ENCODE assay signal across 8 cellular contexts in the genomic region with DNA sequence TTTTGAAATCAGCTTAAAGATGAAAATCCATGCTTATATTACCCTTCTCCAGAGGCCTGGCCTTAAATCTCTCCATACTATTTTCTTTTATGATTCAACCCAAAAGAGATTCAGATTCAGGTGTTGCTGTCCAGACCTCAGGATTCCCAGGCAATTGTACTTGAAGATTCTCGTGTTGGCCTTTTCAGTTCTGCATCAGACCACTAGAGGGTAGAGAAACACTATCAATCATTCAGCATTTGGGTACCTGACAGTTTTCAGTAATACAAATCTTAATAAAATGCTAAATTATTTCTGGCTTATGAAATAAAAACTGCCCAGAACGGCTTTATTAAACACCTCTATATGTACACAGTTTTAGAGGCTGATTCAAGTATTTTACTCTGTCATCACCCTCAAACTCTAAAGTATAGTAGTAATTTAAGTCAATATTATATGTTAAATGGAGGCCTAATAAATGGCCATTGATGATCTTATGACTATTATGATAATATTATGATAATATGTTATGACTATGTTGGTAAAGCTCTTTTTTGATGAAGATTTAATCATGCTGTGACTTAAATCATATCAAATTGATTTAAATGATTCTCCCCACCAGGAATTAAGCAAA.
DNase-seq lines count a peak whose midpoint lies in the region; ATAC-seq and TF ChIP-seq lines count a peak whose summit lies in the region.

No MANE protein-coding gene starts in this region.

- TF ChIP-seq EP300 in Ishikawa (IDR thresholded peaks at IDR 0.05; ENCODE audit: borderline replicate concordance), result no peak

- TF ChIP-seq RAD21 in Ishikawa (IDR thresholded peaks at IDR 0.05; ENCODE audit: low read depth) (peak; percentile 90), liver (IDR thresholded peaks at IDR 0.05) (peak; percentile 99 to 100)

- under 1% methylated on average over 2 of the region's 2 CpGs for WGBS in liver

- H3K9ac ChIP-seq in OCI-LY1 (ENCODE audit: low read length) (no peak overlapping the region), colonic mucosa (ENCODE audit: low read depth in 2 of 2, low read length in 2 of 2) (no peak overlapping the region), liver (ENCODE audit: low read depth in 1 of 2, low read length in 2 of 2) (no peak overlapping the region)

- DNase-seq in SIG-M5 treated with dmso at 0.1 percent for 504 hours (lab: John Stamatoyannopoulos, UW; ENCODE audit: unreplicated experiment) (peak; percentile 48), SIG-M5 (lab: John Stamatoyannopoulos, UW) (no peak), colonic mucosa (peak; percentile 44), vagina (ENCODE audit: extremely low spot score in 2 of 2) (no peak)

- intact Hi-C loops in colonic mucosa (cut with DNase I) (loop anchor here (5.0 kb wide), 1 partner anchor 296 kb away; no protein-coding TSS in a partner anchor), vagina (cut with DNase I) (loop anchor here (5.0 kb wide), 1 partner anchor 411 kb away; no protein-coding TSS in a partner anchor)

- H3F3A ChIP-seq in OCI-LY1 (ENCODE audit: insufficient read depth, low read length), result no peaks in the 10 kb centered on the region

- no peaks in the 10 kb centered on the region for H3K9me2 ChIP-seq in OCI-LY1 (ENCODE audit: low read depth, low read length)

- H3K27ac ChIP-seq in OCI-LY1 (ENCODE audit: low read depth, low read length, poor library complexity, severe bottlenecking), result no peak overlapping the region
- no peak overlapping the region for H3K27ac ChIP-seq in colonic mucosa
- H3K27ac ChIP-seq in liver (ENCODE audit: low read depth in 1 of 2, low read length in 2 of 2), result no peak overlapping the region
- H3K27ac ChIP-seq in vagina, result no peak overlapping the region

- no peak overlapping the region for H3K4me2 ChIP-seq in OCI-LY1 (ENCODE audit: low read length)

- H3K36me3 ChIP-seq in OCI-LY1 (ENCODE audit: insufficient read depth, low read length), result no peaks in the 10 kb centered on the region
- H3K36me3 ChIP-seq in colonic mucosa, result no peaks in the 10 kb centered on the region
- H3K36me3 ChIP-seq in liver (ENCODE audit: control insufficient read depth in 4 of 4, insufficient read depth in 3 of 4, low read depth in 1 of 4, low read length in 3 of 4), result no peaks in the 10 kb centered on the region
- no peaks in the 10 kb centered on the region for H3K36me3 ChIP-seq in vagina

- no peak for TF ChIP-seq POLR2A in vagina (IDR thresholded peaks at IDR 0.05)

- peak; percentile 76 for TF ChIP-seq CTCF in OCI-LY1 (IDR thresholded peaks at IDR 0.05; ENCODE audit: low read length)
- peak; percentile 95 for TF ChIP-seq CTCF in colonic mucosa (IDR thresholded peaks at IDR 0.05)
- peak; percentile 98 for TF ChIP-seq CTCF in liver (IDR thresholded peaks at IDR 0.05; ENCODE audit: low read depth, low read length, missing input control)
- peak; percentile 61 to 87 (median 82) for TF ChIP-seq CTCF in vagina (IDR thresholded peaks at IDR 0.05)

- peak; percentile 76 for ATAC-seq in GM21390 (IDR thresholded peaks at IDR 0.05; ENCODE audit: unreplicated experiment)

- H4K20me1 ChIP-seq in OCI-LY1 (ENCODE audit: insufficient read depth, low read length), result no peaks in the 10 kb centered on the region

- H3K4me1 ChIP-seq in OCI-LY1 (ENCODE audit: insufficient read depth, low read length, severe bottlenecking) (no peaks in the 10 kb centered on the region), colonic mucosa (no peaks in the 10 kb centered on the region), liver (ENCODE audit: control insufficient read depth in 4 of 4, insufficient read depth in 4 of 4, low read length in 3 of 4) (no peaks in the 10 kb centered on the region), vagina (no peaks in the 10 kb centered on the region)

- H3K9me3 ChIP-seq in OCI-LY1 (ENCODE audit: low read length) (no peaks in the 10 kb centered on the region), colonic mucosa (no peaks in the 10 kb centered on the region), liver (ENCODE audit: control insufficient read depth in 4 of 4, low read length in 3 of 4) (peaks cover 0 to 3% (median 1%) of the 10 kb centered on the region in 4 donors), vagina (peaks cover 4% of the 10 kb centered on the region)

- no peaks in the 10 kb centered on the region for H3K27me3 ChIP-seq in OCI-LY1 (ENCODE audit: insufficient read depth, low read length)
- H3K27me3 ChIP-seq in colonic mucosa, result no peaks in the 10 kb centered on the region
- no peaks in the 10 kb centered on the region for H3K27me3 ChIP-seq in liver (ENCODE audit: control insufficient read depth in 4 of 4, insufficient read depth in 4 of 4, low read length in 3 of 4)
- H3K27me3 ChIP-seq in vagina, result no peaks in the 10 kb centered on the region

- H3K4me3 ChIP-seq in OCI-LY1 (ENCODE audit: low read depth, low read length, poor library complexity, severe bottlenecking) (no peak overlapping the region), colonic mucosa (no peak overlapping the region), liver (ENCODE audit: low read depth in 1 of 3, low read length in 3 of 3) (no peak overlapping the region), vagina (no peak overlapping the region)

- H3K79me2 ChIP-seq in OCI-LY1 (ENCODE audit: insufficient read depth, low read length), result no peaks in the 10 kb centered on the region

- H2AFZ ChIP-seq in OCI-LY1 (ENCODE audit: low read length), result no peak overlapping the region

TF ChIP-seq in Ishikawa, 13 proteins besides CTCF, POLR2A, EP300 and RAD21:
- TF ChIP-seq FOXM1 (IDR thresholded peaks at IDR 0.05; ENCODE audit: borderline replicate concordance, low read depth) (no peak), TCF12 (IDR thresholded peaks at IDR 0.05; ENCODE audit: low read depth) (no peak)
- TF ChIP-seq, protein P1, sequence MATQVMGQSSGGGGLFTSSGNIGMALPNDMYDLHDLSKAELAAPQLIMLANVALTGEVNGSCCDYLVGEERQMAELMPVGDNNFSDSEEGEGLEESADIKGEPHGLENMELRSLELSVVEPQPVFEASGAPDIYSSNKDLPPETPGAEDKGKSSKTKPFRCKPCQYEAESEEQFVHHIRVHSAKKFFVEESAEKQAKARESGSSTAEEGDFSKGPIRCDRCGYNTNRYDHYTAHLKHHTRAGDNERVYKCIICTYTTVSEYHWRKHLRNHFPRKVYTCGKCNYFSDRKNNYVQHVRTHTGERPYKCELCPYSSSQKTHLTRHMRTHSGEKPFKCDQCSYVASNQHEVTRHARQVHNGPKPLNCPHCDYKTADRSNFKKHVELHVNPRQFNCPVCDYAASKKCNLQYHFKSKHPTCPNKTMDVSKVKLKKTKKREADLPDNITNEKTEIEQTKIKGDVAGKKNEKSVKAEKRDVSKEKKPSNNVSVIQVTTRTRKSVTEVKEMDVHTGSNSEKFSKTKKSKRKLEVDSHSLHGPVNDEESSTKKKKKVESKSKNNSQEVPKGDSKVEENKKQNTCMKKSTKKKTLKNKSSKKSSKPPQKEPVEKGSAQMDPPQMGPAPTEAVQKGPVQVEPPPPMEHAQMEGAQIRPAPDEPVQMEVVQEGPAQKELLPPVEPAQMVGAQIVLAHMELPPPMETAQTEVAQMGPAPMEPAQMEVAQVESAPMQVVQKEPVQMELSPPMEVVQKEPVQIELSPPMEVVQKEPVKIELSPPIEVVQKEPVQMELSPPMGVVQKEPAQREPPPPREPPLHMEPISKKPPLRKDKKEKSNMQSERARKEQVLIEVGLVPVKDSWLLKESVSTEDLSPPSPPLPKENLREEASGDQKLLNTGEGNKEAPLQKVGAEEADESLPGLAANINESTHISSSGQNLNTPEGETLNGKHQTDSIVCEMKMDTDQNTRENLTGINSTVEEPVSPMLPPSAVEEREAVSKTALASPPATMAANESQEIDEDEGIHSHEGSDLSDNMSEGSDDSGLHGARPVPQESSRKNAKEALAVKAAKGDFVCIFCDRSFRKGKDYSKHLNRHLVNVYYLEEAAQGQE (IDR thresholded peaks at IDR 0.05; ENCODE audit: low read depth), result peak; percentile 29; the same call in 1 of the 2 replicates

TF ChIP-seq in liver, 16 proteins besides CTCF, POLR2A, EP300 and RAD21:
- TF ChIP-seq HNF4A (conservative IDR thresholded peaks at IDR 0.05), result no peak
- TF ChIP-seq RXRA (IDR thresholded peaks at IDR 0.05), result peak in 1 of 2 donors; percentile 6
- TF ChIP-seq, protein P1 (IDR thresholded peaks at IDR 0.05), result no peak
- TF ChIP-seq SP1 (IDR thresholded peaks at IDR 0.05), result no peak
- TF ChIP-seq FOXA2 (IDR thresholded peaks at IDR 0.05), result no peak
- TF ChIP-seq GABPA (IDR thresholded peaks at IDR 0.05 in 1 of 2, conservative IDR thresholded peaks at IDR 0.05 in 1 of 2), result no peak
- no peak for TF ChIP-seq HNF4G (IDR thresholded peaks at IDR 0.05)

Comparison
In these comparisons a context has a peak if more than half of its experiments do, and no peak if none do; other contexts are left out.
1. DNase-seq: peak in SIG-M5 treated with dmso at 0.1 percent for 504 hours (single experiment) and colonic mucosa (single experiment); none in SIG-M5 (single experiment) and vagina (0 of 2).
2. Peak in every context shown above with its lines, with median percentiles within 50 percentile points of each other: CTCF ChIP-seq.